In genomic region chr6:6825153-6825847, GRCh38 we compare ENCODE assay signal across 15 cellular contexts.
DNase-seq lines count a peak whose midpoint lies in the region; ATAC-seq, FAIRE-seq and TF ChIP-seq lines count a peak whose summit lies in the region.
"Had no signal": no experiment of that assay in that cellular context is flagged by ENCODE, and none has a peak within 500 bp of the region (broad histone marks: within the 10 kb centered on the region; RNA-seq: fewer than 3 reads in every experiment).

No MANE protein-coding gene starts in this region.

- H3K9me3 ChIP-seq in breast epithelium = no peaks in the 10 kb centered on the region
- no peaks in the 10 kb centered on the region for H3K9me3 ChIP-seq in tibial artery
- H3K9me3 ChIP-seq: BE2C had no signal

- H3K4me1 ChIP-seq in breast epithelium = no peaks in the 10 kb centered on the region
- H3K4me1 ChIP-seq in tibial artery = no peaks in the 10 kb centered on the region
- H3K4me1 ChIP-seq: BE2C had no signal

- peak overlapping the region; percentile 13 to 61 for H3K27ac ChIP-seq in breast epithelium
- no peak overlapping the region for H3K27ac ChIP-seq in tibial artery
- H3K27ac ChIP-seq: parathyroid adenoma had no signal

- TF ChIP-seq CTCF in breast epithelium (IDR thresholded peaks at IDR 0.05) (no peak), tibial artery (IDR thresholded peaks at IDR 0.05) (no peak)

- TF ChIP-seq POLR2A in breast epithelium (IDR thresholded peaks at IDR 0.05) = no peak

- H3K36me3 ChIP-seq in breast epithelium (no peaks in the 10 kb centered on the region), tibial artery (no peaks in the 10 kb centered on the region)
- H3K36me3 ChIP-seq: BE2C had no signal

- FAIRE-seq in HTR-8/SVneo (lab: Jason Lieb, UNC) = no peak

- H3K27me3 ChIP-seq in breast epithelium (no peaks in the 10 kb centered on the region), tibial artery (peaks cover 0 to 22% of the 10 kb centered on the region in 2 donors)

- H3K4me3 ChIP-seq in breast epithelium = no peak overlapping the region
- H3K4me3 ChIP-seq in tibial artery = no peak overlapping the region

- intact Hi-C loops in breast epithelium (cut with DNase I; ENCODE audit: low total_unique reads) = no loop called here
- intact Hi-C loops in tibial artery (cut with DNase I; ENCODE audit: low total_unique reads) = no loop called here

- no peak for ATAC-seq in GM18870 (IDR thresholded peaks at IDR 0.05; ENCODE audit: unreplicated experiment)
- ATAC-seq: activated T-cell treated with anti-CD3 and anti-CD28 coated beads, Interleukin-2, amount 50 U/mL, for 4 hours had no signal

- peak; percentile 84 for DNase-seq in DMS53 (lab: John Stamatoyannopoulos, UW)
- peak; percentile 99 for DNase-seq in NCI-H2029 treated with DMSO at 0.1 percent for 48 hours (lab: John Stamatoyannopoulos, UW)
- DNase-seq in breast epithelium (ENCODE audit: low spot score in 2 of 2) = peak in 1 of 2 donors; percentile 19
- peak; percentile 30 for DNase-seq in mucosa of gallbladder (ENCODE audit: low spot score)
- no peak for DNase-seq in tibial artery
- DNase-seq in COR-L47 (lab: John Stamatoyannopoulos, UW) = no peak
- no peak for DNase-seq in HTR-8/SVneo (ENCODE audit: insufficient read length, low spot score)
- DNase-seq: activated CD4-positive, CD25-positive, alpha-beta regulatory T cell; activated T-cell treated with anti-CD3 and anti-CD28 coated beads, Interleukin-2, amount 50 U/mL, for 4 hours; effector memory CD4-positive, alpha-beta T cell; NCI-H446; stimulated activated naive CD8-positive, alpha-beta T cell treated with anti-CD3 and anti-CD28 coated beads, Interleukin-15, Interleukin-2, amounts not matched to agents 100 U/mL and 50 U/mL, for 24 hours had no signal

Comparison
In these comparisons a context has a peak if more than half of its experiments do, and no peak if none do; other contexts are left out.
1. DNase-seq: peak in DMS53 (single experiment), NCI-H2029 treated with DMSO at 0.1 percent for 48 hours (single experiment) and mucosa of gallbladder (single experiment); none in tibial artery (0 of 2), COR-L47 (single experiment) and HTR-8/SVneo (single experiment).
2. H3K27ac ChIP-seq: peak in breast epithelium (2 of 2); none in tibial artery (0 of 2).